23 cellular contexts compared by ENCODE assay signal in genomic region chr6:20808439-20808838, GRCh38.
"Had no signal": no experiment of that assay in that cellular context is flagged by ENCODE, and none has a peak within 500 bp of the region (broad histone marks: within the 10 kb centered on the region; RNA-seq: fewer than 3 reads in every experiment).

No MANE protein-coding gene starts in this region.

- H3K9me3 ChIP-seq: mucosa of descending colon, prostate gland, sigmoid colon, transverse colon, vagina had no signal

- H3K36me3 ChIP-seq: lower lobe of right lung, prostate gland, sigmoid colon, suprapubic skin, transverse colon, vagina had no signal

- DNase-seq: cerebellar nuclear complex; cortex of kidney; effector memory CD8-positive, alpha-beta T cell; erythroblast; head of caudate nucleus; left colon; left ventricle myocardium superior; lower lobe of right lung; mucosa of descending colon; naive thymus-derived CD4-positive, alpha-beta T cell; nephron progenitor cell; nucleus accumbens; right cardiac atrium; sigmoid colon; spleen; stimulated activated CD4-positive, alpha-beta T cell treated with anti-CD3 and anti-CD28 coated beads, Interleukin-2, amount 100 ng/mL, for 48 hours; stimulated activated naive B cell treated with anti-CD40 and anti-IgM and Interleukin-4, amounts not matched to agents 10 μg/mL and 1 μg/mL and 100 μg/mL, for 72 hours; transverse colon had no signal

- ATAC-seq: effector memory CD8-positive, alpha-beta T cell; left colon; lower lobe of right lung; mucosa of descending colon; naive thymus-derived CD4-positive, alpha-beta T cell; stimulated activated naive B cell treated with anti-CD40 and anti-IgM and Interleukin-4, amounts not matched to agents 10 μg/mL and 1 μg/mL and 100 μg/mL, for 72 hours had no signal

- H3K27ac ChIP-seq: lower lobe of right lung, prostate gland, spleen, suprapubic skin, vagina had no signal

- H3K27ac Mint-ChIP-seq: effector memory CD8-positive, alpha-beta T cell; nephron progenitor cell; stimulated activated naive B cell treated with anti-CD40 and anti-IgM and Interleukin-4, amounts not matched to agents 10 μg/mL and 1 μg/mL and 100 μg/mL, for 72 hours; stimulated activated naive CD8-positive, alpha-beta T cell treated with anti-CD3 and anti-CD28 coated beads, Interleukin-15, Interleukin-2, amounts not matched to agents 100 ng/mL and 50 ng/mL, for 24 hours had no signal

- H3K27me3 ChIP-seq: sigmoid colon, spleen, suprapubic skin, transverse colon, vagina had no signal

- H3K4me1 ChIP-seq: lower lobe of right lung, prostate gland, spleen had no signal

- H3K4me3 Mint-ChIP-seq: effector memory CD8-positive, alpha-beta T cell; mesothelial cell of epicardium; naive thymus-derived CD4-positive, alpha-beta T cell; nephron progenitor cell; stimulated activated naive B cell treated with anti-CD40 and anti-IgM and Interleukin-4, amounts not matched to agents 10 μg/mL and 1 μg/mL and 100 μg/mL, for 72 hours; stimulated activated naive CD8-positive, alpha-beta T cell treated with anti-CD3 and anti-CD28 coated beads, Interleukin-15, Interleukin-2, amounts not matched to agents 100 ng/mL and 50 ng/mL, for 24 hours had no signal

- H3K27me3 Mint-ChIP-seq: effector memory CD8-positive, alpha-beta T cell; naive thymus-derived CD4-positive, alpha-beta T cell; stimulated activated naive B cell treated with anti-CD40 and anti-IgM and Interleukin-4, amounts not matched to agents 10 μg/mL and 1 μg/mL and 100 μg/mL, for 72 hours; stimulated activated naive CD8-positive, alpha-beta T cell treated with anti-CD3 and anti-CD28 coated beads, Interleukin-15, Interleukin-2, amounts not matched to agents 100 ng/mL and 50 ng/mL, for 24 hours had no signal

- H3K4me3 ChIP-seq: lower lobe of right lung, mucosa of descending colon, prostate gland, sigmoid colon, spleen, suprapubic skin, transverse colon, vagina had no signal
